33 cellular contexts compared by ENCODE assay signal in the genomic region with DNA sequence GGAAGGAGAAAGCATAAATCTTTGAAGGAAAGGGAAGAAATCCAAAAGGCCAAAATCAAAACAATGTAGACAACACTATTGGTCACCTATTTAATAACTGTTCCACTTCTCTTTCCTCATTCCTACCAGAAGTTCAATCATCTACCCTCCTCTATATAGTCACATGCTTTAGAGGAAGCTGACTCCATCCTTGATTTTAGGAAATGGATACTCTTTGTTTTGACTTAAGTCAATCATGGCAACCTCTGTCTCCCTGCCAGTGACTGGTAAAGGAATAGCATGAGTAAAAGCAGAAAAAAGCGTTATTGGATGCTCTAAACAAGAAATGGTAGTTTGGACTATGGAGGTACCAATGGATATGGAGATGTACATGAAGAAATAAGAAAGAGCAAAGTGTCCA. TPM values are rescaled to one million over a fixed set of nuclear protein-coding genes. Genes with fewer than 3 reads are reported as not detected.
"Had no signal": no experiment of that assay in that cellular context is flagged by ENCODE, and none has a peak within 500 bp of the region (broad histone marks: within the 10 kb centered on the region; RNA-seq: fewer than 3 reads in every experiment).

No MANE protein-coding gene starts in this region.

- H3K27ac ChIP-seq: ascending aorta, Peyer's patch, SJSA1, WERI-Rb-1 had no signal

- H3K36me3 ChIP-seq: ascending aorta, Peyer's patch had no signal

- H3K4me1 ChIP-seq: ascending aorta, Peyer's patch had no signal

- H3K4me3 ChIP-seq: ascending aorta, Peyer's patch, SJSA1 had no signal

- DNase-seq: activated CD4-positive, alpha-beta memory T cell treated with anti-CD3 and anti-CD28 coated beads, Interleukin-2, amount 10 ng/mL, durations not matched to agents 7 days and 5 days; activated CD4-positive, alpha-beta T cell treated with anti-CD3 and anti-CD28 coated beads for 1 hour; activated CD4-positive, alpha-beta T cell treated with anti-CD3 and anti-CD28 coated beads for 48 hours; activated CD4-positive, CD25-positive, alpha-beta regulatory T cell; activated CD8-positive, alpha-beta memory T cell treated with anti-CD3 and anti-CD28 coated beads for 24 hours; activated CD8-positive, alpha-beta memory T cell treated with anti-CD3 and anti-CD28 coated beads, Interleukin-2, amount 10 ng/mL, durations not matched to agents 7 days and 5 days; activated CD8-positive, alpha-beta memory T cell treated with anti-CD3 and anti-CD28 coated beads, Interleukin-2, amount 50 U/mL, for 48 hours; activated effector memory CD4-positive, alpha-beta T cell treated with anti-CD3 and anti-CD28 coated beads, Interleukin-2, amount 50 U/mL, for 16 hours; activated naive CD4-positive, alpha-beta T cell; activated naive CD8-positive, alpha-beta T cell treated with anti-CD3 and anti-CD28 coated beads, Interleukin-2, amount 10 ng/mL, durations not matched to agents 7 days and 5 days; activated T-cell treated with anti-CD3 and anti-CD28 coated beads, Interleukin-2, amount 50 U/mL, for 48 hours; amygdala; Kasumi-1; KG1; NCI-H1092 treated with DMSO at 0.1 percent for 48 hours; NCI-H1417 treated with DMSO at 0.1 percent for 48 hours; NCI-H187 treated with DMSO at 0.1 percent for 48 hours; NCI-H345; NCI-H524 treated with DMSO at 0.1 percent for 48 hours; NCI-H748 treated with DMSO at 0.1 percent for 48 hours; NK-92 treated with Interleukin-12 subunit alpha and Interleukin-12 subunit beta, amount 100 ng/mL, for 24 hours; PC-3; Peyer's patch; RPMI8226; SHP77 treated with DMSO at 0.1 percent for 48 hours; T-cell; T-helper 2 cell; T-helper 9 cell; WERI-Rb-1 had no signal

- H3K27me3 ChIP-seq: ascending aorta, Peyer's patch, SJSA1 had no signal

- ATAC-seq: activated CD8-positive, alpha-beta memory T cell treated with anti-CD3 and anti-CD28 coated beads, Interleukin-2, amount 10 ng/mL, durations not matched to agents 7 days and 5 days; activated T-helper 17 cell treated with anti-CD3 and anti-CD28 coated beads, Interleukin-2, amount 50 U/mL, for 72 hours; PC-3; SK-N-SH treated with all-trans-retinoic acid at 6 μM for 48 hours; T-cell had no signal

- H3K9me3 ChIP-seq: ascending aorta, Peyer's patch, SJSA1 had no signal

RNA-seq across cellular contexts. Expression of gene BRIP1, which starts 7.2 kb away (rescaled TPM):
- total RNA-seq: ascending aorta had no signal
